Comparison of ENCODE assay signal across 8 cellular contexts in the genomic region with DNA sequence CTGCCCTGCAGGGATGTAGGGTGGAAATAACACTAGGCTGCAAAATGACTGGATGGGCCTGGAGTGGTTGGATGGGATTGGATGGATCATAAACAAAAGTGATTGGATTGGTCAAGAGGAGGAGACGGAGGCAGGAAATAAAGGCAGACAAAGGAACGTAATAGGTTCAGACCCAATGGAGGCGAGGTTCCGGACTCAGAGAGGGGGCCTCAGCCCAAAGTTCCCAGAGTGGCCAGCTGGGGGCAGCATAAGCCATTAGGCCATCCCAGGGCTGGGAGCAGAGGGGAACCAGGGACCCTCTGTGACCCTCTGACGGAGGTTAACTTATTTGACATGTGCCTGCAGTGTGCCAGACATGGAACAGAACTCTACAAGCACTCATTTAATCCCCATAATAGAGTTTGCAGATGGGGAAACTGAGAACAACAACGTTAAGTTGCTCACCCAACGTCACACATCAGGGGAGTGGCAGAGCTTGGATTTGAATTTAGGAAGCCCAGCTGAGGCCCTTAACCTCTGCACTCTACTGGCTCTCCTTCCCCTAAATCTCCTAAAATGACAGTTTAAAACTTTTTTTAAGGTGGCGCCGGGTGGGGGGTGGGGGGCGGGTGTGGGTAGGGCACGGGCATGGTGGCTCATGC. TPM values are rescaled to one million over a fixed set of nuclear protein-coding genes. Genes with fewer than 3 reads are reported as not detected.
A peak's percentile ranks its signal among the peaks of the same experiment; 100 is the strongest.
DNase-seq lines count a peak whose midpoint lies in the region; ATAC-seq and TF ChIP-seq lines count a peak whose summit lies in the region.

No MANE protein-coding gene starts in this region.

- H3K9me3 ChIP-seq in prostate gland, result no peaks in the 10 kb centered on the region

- intact Hi-C loops in prostate gland (cut with DNase I), result loop anchor here (10.0 kb wide), 1 partner anchor 151 kb away; a partner anchor contains a TSS

- TF ChIP-seq CTCF in GM10248 (IDR thresholded peaks at IDR 0.05; ENCODE audit: control extremely low read depth, extremely low read depth, low read depth, missing control alignments) (peak; percentile 86), prostate gland (IDR thresholded peaks at IDR 0.05) (peak in 3 of 4 experiments; percentile 49 to 75 (median 59))

- no peak overlapping the region for H3K27ac Mint-ChIP-seq in activated T-helper 17 cell treated with anti-CD3 and anti-CD28 coated beads, Interleukin-2, amount 50 U/mL, for 72 hours

- CTCF ChIA-PET in GM10248 (lab: Yijun Ruan, JAX), result interaction anchor here (0.7 to 6.0 kb wide), 26 partner anchors 10 to 229 kb away, joined by 3 to 78 read pairs (median 5); a partner anchor contains a TSS

- peak; percentile 91 for ATAC-seq in activated T-helper 17 cell treated with anti-CD3 and anti-CD28 coated beads, Interleukin-2, amount 50 U/mL, for 72 hours (replicated peaks)
- ATAC-seq in GM18861 (IDR thresholded peaks at IDR 0.05; ENCODE audit: unreplicated experiment), result no peak
- no peak for ATAC-seq in GM18909 (IDR thresholded peaks at IDR 0.05; ENCODE audit: poor library complexity, unreplicated experiment)
- ATAC-seq in HG03139 (IDR thresholded peaks at IDR 0.05; ENCODE audit: unreplicated experiment), result no peak

- no peak overlapping the region for H3K27ac ChIP-seq in prostate gland

- H3K36me3 Mint-ChIP-seq in activated T-helper 17 cell treated with anti-CD3 and anti-CD28 coated beads, Interleukin-2, amount 50 U/mL, for 72 hours (ENCODE audit: low read depth), result no peaks in the 10 kb centered on the region

- no peaks in the 10 kb centered on the region for H3K4me1 ChIP-seq in prostate gland (replicated peaks)

- no peak overlapping the region for H3K4me3 ChIP-seq in prostate gland

- H3K27me3 Mint-ChIP-seq in activated T-helper 17 cell treated with anti-CD3 and anti-CD28 coated beads, Interleukin-2, amount 50 U/mL, for 72 hours, result peaks cover 11% of the 10 kb centered on the region

- H3K4me1 Mint-ChIP-seq in activated T-helper 17 cell treated with anti-CD3 and anti-CD28 coated beads, Interleukin-2, amount 50 U/mL, for 72 hours, result no peaks in the 10 kb centered on the region

- peak; percentile 84 for DNase-seq in GM10248 (ENCODE audit: extremely low spot score)
- DNase-seq in OCI-M1 (lab: John Stamatoyannopoulos, UW), result peak; percentile 70
- DNase-seq in germinal center (ENCODE audit: low spot score), result peak; percentile 67
- no peak for DNase-seq in prostate gland (ENCODE audit: low spot score)

- no peak overlapping the region for H3K4me3 Mint-ChIP-seq in activated T-helper 17 cell treated with anti-CD3 and anti-CD28 coated beads, Interleukin-2, amount 50 U/mL, for 72 hours

- H3K9me3 Mint-ChIP-seq in activated T-helper 17 cell treated with anti-CD3 and anti-CD28 coated beads, Interleukin-2, amount 50 U/mL, for 72 hours, result no peaks in the 10 kb centered on the region

- WGBS in prostate gland, result 48% methylated on average over 11 of the region's 11 CpGs

- H3K36me3 ChIP-seq in prostate gland, result no peaks in the 10 kb centered on the region

- POLR2A ChIA-PET in GM10248 (lab: Yijun Ruan, JAX), result no interaction called here

- TF ChIP-seq POLR2A in prostate gland (IDR thresholded peaks at IDR 0.05), result no peak

- no peaks in the 10 kb centered on the region for H3K27me3 ChIP-seq in prostate gland (replicated peaks; ENCODE audit: insufficient read depth)

RNA-seq across cellular contexts. Expression of a gene that starts 15.3 kb away (rescaled TPM):
- 10 to 100 TPM; 74.0 to 83.7 TPM for total RNA-seq in activated T-helper 17 cell treated with anti-CD3 and anti-CD28 coated beads, Interleukin-2, amount 50 U/mL, for 72 hours
- total RNA-seq in prostate gland, result 10 to 100 TPM; 34.9 to 61.1 TPM

RNA-seq across cellular contexts. Expression of a gene that starts 15.8 kb away (rescaled TPM):
- under 1 TPM; 0.16 to 0.45 TPM for total RNA-seq in activated T-helper 17 cell treated with anti-CD3 and anti-CD28 coated beads, Interleukin-2, amount 50 U/mL, for 72 hours
- 1 to 10 TPM in 1 of 2 donors, under 1 TPM in 1; 0.14 to 2.4 TPM for total RNA-seq in prostate gland

RNA-seq across cellular contexts. Expression of a gene that starts 47.3 kb away (rescaled TPM):
- 10 to 100 TPM; 64.0 to 75.5 TPM for total RNA-seq in activated T-helper 17 cell treated with anti-CD3 and anti-CD28 coated beads, Interleukin-2, amount 50 U/mL, for 72 hours
- total RNA-seq in prostate gland, result 10 to 100 TPM in 1 of 2 donors, 1 to 10 TPM in 1; 1.3 to 10.7 TPM

Comparison
In these comparisons a context has a peak if more than half of its experiments do, and no peak if none do; other contexts are left out.
1. RNA of a gene that starts 47.3 kb away (total RNA-seq): 64.0 to 75.5 TPM in activated T-helper 17 cell treated with anti-CD3 and anti-CD28 coated beads, Interleukin-2, amount 50 U/mL, for 72 hours; 1.3 to 10.7 TPM in prostate gland; every median in the first group is over 4 times any median in the second.